ENCODE assay signal across 9 cellular contexts in the genomic region with DNA sequence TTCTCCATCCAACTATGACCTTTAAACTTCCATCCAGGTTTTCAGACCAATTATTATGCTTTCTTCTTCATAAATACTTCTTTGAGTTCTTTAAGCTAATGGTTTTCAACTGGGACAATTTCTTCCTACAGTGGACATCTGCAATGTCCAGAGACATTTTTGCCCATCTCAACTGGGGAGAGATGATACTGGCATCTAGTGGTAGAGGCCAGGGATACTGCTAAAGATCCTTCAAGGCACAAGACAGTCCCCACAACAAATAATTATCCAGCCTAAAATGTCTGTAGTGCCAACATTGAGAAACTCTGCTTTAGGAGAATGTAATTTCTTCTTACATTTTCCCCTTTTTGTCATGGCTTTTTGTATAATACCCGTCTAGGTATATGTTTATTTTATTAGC. TPM values are rescaled to one million over a fixed set of nuclear protein-coding genes. Genes with fewer than 3 reads are reported as not detected.
DNase-seq lines count a peak whose midpoint lies in the region; ATAC-seq and TF ChIP-seq lines count a peak whose summit lies in the region.
"Had no signal": no experiment of that assay in that cellular context is flagged by ENCODE, and none has a peak within 500 bp of the region (broad histone marks: within the 10 kb centered on the region; RNA-seq: fewer than 3 reads in every experiment).

No MANE protein-coding gene starts in this region.

- peaks cover 11% of the 10 kb centered on the region for H3K36me3 Mint-ChIP-seq in nephron (ENCODE audit: low read depth)

- no peaks in the 10 kb centered on the region for H3K9me3 ChIP-seq in gastrocnemius medialis

- intact Hi-C loops in gastrocnemius medialis (cut with DNase I; ENCODE audit: low total_unique reads): loop anchor here (10.0 kb wide), 1 partner anchor 268 kb away; no protein-coding TSS in a partner anchor

- peaks cover 0 to 4% (median 3%) of the 10 kb centered on the region in 3 donors for H3K27me3 ChIP-seq in gastrocnemius medialis

- TF ChIP-seq EP300 in Ishikawa (IDR thresholded peaks at IDR 0.05; ENCODE audit: borderline replicate concordance): no peak

- no peak for ATAC-seq in gastrocnemius medialis

- no peaks in the 10 kb centered on the region for H3K4me1 Mint-ChIP-seq in nephron

- peak; percentile 75 for TF ChIP-seq RAD21 in Ishikawa (IDR thresholded peaks at IDR 0.05; ENCODE audit: low read depth)

- DNase-seq in Caki2 (ENCODE audit: low read depth) (peak; percentile 90), choroid plexus epithelial cell (ENCODE audit: low read depth) (peak; percentile 76), gastrocnemius medialis (no peak), SIG-M5 (lab: John Stamatoyannopoulos, UW) (no peak), NCI-H128 (lab: John Stamatoyannopoulos, UW; ENCODE audit: unreplicated experiment) (no peak)
- DNase-seq in activated CD4-positive, alpha-beta T cell treated with anti-CD3 and anti-CD28 coated beads, Interleukin-2, amount 50 U/mL, for 48 hours: no peak
- DNase-seq: activated CD4-positive, alpha-beta T cell treated with anti-CD3 and anti-CD28 coated beads, Interleukin-2, amount 50 U/mL, for 1 hour had no signal

- TF ChIP-seq CTCF in choroid plexus epithelial cell (conservative IDR thresholded peaks at IDR 0.05; ENCODE audit: low read depth, low read length): peak; percentile 81
- peak; percentile 24 to 38 (median 32) for TF ChIP-seq CTCF in nephron (IDR thresholded peaks at IDR 0.05; ENCODE audit: unreplicated experiment in 3 of 3)
- TF ChIP-seq CTCF in gastrocnemius medialis (IDR thresholded peaks at IDR 0.05 in 4 of 5, conservative IDR thresholded peaks at IDR 0.05 in 1 of 5): peak in 1 of 5 experiments; percentile 12

- in situ Hi-C loops in Caki2 (cut with HindIII; ENCODE audit: low pct_unique_long_range_greater_than_20kb, low sequenced_read_pairs) (no loop called here), gastrocnemius medialis (cut with MboI; ENCODE audit: low sequenced_read_pairs in 4 of 4) (no loop called here)

- H3K4me3 ChIP-seq in choroid plexus epithelial cell (ENCODE audit: low read depth, low read length) (no peak overlapping the region), gastrocnemius medialis (no peak overlapping the region)

- H3K36me3 ChIP-seq in gastrocnemius medialis: no peaks in the 10 kb centered on the region

- H3K27ac Mint-ChIP-seq in nephron: peak overlapping the region; percentile 9 to 63 (median 49)

- no peak for TF ChIP-seq POLR2A in gastrocnemius medialis (IDR thresholded peaks at IDR 0.05)

- H3K9me3 Mint-ChIP-seq in nephron: peaks cover 2% of the 10 kb centered on the region

- no peak overlapping the region for H3K27ac ChIP-seq in gastrocnemius medialis

- no peak overlapping the region for H3K4me3 Mint-ChIP-seq in nephron

- no peaks in the 10 kb centered on the region for H3K4me1 ChIP-seq in gastrocnemius medialis

- peaks cover 6% of the 10 kb centered on the region for H3K27me3 Mint-ChIP-seq in nephron (ENCODE audit: low read depth)

TF ChIP-seq in Ishikawa, 13 proteins besides CTCF, POLR2A, EP300 and RAD21:
- TF ChIP-seq TEAD4 (IDR thresholded peaks at IDR 0.05) (no peak), TCF12 (IDR thresholded peaks at IDR 0.05; ENCODE audit: low read depth) (no peak), YY1 (IDR thresholded peaks at IDR 0.05; ENCODE audit: low read depth) (no peak), CREB1 (IDR thresholded peaks at IDR 0.05; ENCODE audit: low read depth) (no peak), TAF1 (IDR thresholded peaks at IDR 0.05; ENCODE audit: low read depth) (no peak), EGR1 (IDR thresholded peaks at IDR 0.05) (no peak), NFIC (IDR thresholded peaks at IDR 0.05) (no peak), ZBTB7A (IDR thresholded peaks at IDR 0.05; ENCODE audit: low read depth) (no peak), CEBPB (IDR thresholded peaks at IDR 0.05) (no peak), FOXM1 (IDR thresholded peaks at IDR 0.05; ENCODE audit: borderline replicate concordance, low read depth) (no peak)
- TF ChIP-seq, protein P1, sequence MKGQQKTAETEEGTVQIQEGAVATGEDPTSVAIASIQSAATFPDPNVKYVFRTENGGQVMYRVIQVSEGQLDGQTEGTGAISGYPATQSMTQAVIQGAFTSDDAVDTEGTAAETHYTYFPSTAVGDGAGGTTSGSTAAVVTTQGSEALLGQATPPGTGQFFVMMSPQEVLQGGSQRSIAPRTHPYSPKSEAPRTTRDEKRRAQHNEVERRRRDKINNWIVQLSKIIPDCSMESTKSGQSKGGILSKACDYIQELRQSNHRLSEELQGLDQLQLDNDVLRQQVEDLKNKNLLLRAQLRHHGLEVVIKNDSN (IDR thresholded peaks at IDR 0.05): no peak
- TF ChIP-seq, protein P2, sequence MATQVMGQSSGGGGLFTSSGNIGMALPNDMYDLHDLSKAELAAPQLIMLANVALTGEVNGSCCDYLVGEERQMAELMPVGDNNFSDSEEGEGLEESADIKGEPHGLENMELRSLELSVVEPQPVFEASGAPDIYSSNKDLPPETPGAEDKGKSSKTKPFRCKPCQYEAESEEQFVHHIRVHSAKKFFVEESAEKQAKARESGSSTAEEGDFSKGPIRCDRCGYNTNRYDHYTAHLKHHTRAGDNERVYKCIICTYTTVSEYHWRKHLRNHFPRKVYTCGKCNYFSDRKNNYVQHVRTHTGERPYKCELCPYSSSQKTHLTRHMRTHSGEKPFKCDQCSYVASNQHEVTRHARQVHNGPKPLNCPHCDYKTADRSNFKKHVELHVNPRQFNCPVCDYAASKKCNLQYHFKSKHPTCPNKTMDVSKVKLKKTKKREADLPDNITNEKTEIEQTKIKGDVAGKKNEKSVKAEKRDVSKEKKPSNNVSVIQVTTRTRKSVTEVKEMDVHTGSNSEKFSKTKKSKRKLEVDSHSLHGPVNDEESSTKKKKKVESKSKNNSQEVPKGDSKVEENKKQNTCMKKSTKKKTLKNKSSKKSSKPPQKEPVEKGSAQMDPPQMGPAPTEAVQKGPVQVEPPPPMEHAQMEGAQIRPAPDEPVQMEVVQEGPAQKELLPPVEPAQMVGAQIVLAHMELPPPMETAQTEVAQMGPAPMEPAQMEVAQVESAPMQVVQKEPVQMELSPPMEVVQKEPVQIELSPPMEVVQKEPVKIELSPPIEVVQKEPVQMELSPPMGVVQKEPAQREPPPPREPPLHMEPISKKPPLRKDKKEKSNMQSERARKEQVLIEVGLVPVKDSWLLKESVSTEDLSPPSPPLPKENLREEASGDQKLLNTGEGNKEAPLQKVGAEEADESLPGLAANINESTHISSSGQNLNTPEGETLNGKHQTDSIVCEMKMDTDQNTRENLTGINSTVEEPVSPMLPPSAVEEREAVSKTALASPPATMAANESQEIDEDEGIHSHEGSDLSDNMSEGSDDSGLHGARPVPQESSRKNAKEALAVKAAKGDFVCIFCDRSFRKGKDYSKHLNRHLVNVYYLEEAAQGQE (IDR thresholded peaks at IDR 0.05; ENCODE audit: low read depth): no peak
- TF ChIP-seq, protein P3, sequence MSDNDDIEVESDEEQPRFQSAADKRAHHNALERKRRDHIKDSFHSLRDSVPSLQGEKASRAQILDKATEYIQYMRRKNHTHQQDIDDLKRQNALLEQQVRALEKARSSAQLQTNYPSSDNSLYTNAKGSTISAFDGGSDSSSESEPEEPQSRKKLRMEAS (IDR thresholded peaks at IDR 0.05): no peak

RNA-seq across cellular contexts. Expression of a gene that starts 10.6 kb away (rescaled TPM):
- total RNA-seq in Caki2 (2014; rRNA removed; shearing (Covaris generic); ENCODE audit: low replicate concordance): 26.0 and 36.2 TPM in 2 replicates
- total RNA-seq in gastrocnemius medialis: 1 to 10 TPM in 2 of 4 donors, under 1 TPM in 2; 0.17 to 3.4 (median 0.88) TPM

Comparison
In these comparisons a context has a peak if more than half of its experiments do, and no peak if none do; other contexts are left out.
1. DNase-seq: peak in Caki2 (single experiment) and choroid plexus epithelial cell (single experiment); none in gastrocnemius medialis (0 of 2), SIG-M5 (single experiment), activated CD4-positive, alpha-beta T cell treated with anti-CD3 and anti-CD28 coated beads, Interleukin-2, amount 50 U/mL, for 48 hours (0 of 2) and NCI-H128 (single experiment).